In genomic region chr9:33380390-33381094, GRCh38 we compare ENCODE assay signal across 1 cellular context.
TF ChIP-seq lines count a peak whose summit lies in the region.

No MANE protein-coding gene starts in this region.

TF ChIP-seq in H1, 55 proteins besides CTCF, POLR2A, EP300 and RAD21:
- TF ChIP-seq MAX (IDR thresholded peaks at IDR 0.05): peak; percentile 32
- TF ChIP-seq NANOG (IDR thresholded peaks at IDR 0.05; ENCODE audit: insufficient read depth, low read depth, low read length, poor library complexity, severe bottlenecking): no peak
